30 cellular contexts compared by ENCODE assay signal in the genomic region with DNA sequence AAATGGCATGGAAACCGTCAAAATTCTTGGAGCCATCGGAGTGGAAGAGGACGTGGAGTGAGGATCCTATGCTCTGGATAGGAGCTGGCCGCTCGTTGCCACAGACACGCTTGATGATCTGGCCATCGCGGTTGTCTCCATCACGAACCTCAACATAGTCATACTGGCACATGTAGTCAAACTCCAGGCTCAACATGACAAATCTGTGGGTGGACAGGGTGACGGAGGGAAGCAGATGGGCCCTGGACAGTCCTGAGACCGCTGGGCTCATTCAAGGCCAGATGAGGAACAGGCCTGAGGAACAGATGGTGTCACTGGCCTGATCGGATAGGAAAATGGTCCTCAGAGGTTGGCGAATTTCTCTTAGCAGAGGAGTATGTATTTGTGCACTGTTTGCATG. TPM values are rescaled to one million over a fixed set of nuclear protein-coding genes. Genes with fewer than 3 reads are reported as not detected.
"Had no signal": no experiment of that assay in that cellular context is flagged by ENCODE, and none has a peak within 500 bp of the region (broad histone marks: within the 10 kb centered on the region; RNA-seq: fewer than 3 reads in every experiment).

No MANE protein-coding gene starts in this region.

- H3K4me1 ChIP-seq: neural progenitor cell, parathyroid adenoma, psoas muscle, right lobe of liver, sigmoid colon, spleen, stomach, thyroid gland, tibial nerve, upper lobe of left lung, vagina had no signal

- H2AFZ ChIP-seq: neural progenitor cell, parathyroid adenoma had no signal

- H3K36me3 ChIP-seq: ovary, right lobe of liver, sigmoid colon, spleen, stomach, thoracic aorta, thyroid gland, tibial nerve, upper lobe of left lung had no signal

- DNase-seq: naive B cell; naive thymus-derived CD8-positive, alpha-beta T cell; occipital lobe; ovary; psoas muscle; right cardiac atrium; right lobe of liver; sigmoid colon; spleen; stimulated activated CD4-positive, alpha-beta T cell treated with anti-CD3 and anti-CD28 coated beads, Interleukin-12 subunit alpha, Interleukin-12 subunit beta, amount 100 ng/mL, for 4 hours; stimulated activated CD4-positive, alpha-beta T cell treated with anti-CD3 and anti-CD28 coated beads, Interleukin-2, amount 100 ng/mL, for 24 hours; stimulated activated CD4-positive, alpha-beta T cell treated with anti-CD3 and anti-CD28 coated beads, Interleukin-2, amount 100 ng/mL, for 48 hours; stimulated activated CD4-positive, alpha-beta T cell treated with anti-CD3 and anti-CD28 coated beads, Interleukin-4, amount 100 ng/mL, for 24 hours; stimulated activated naive B cell treated with anti-CD40 and anti-IgM and Interleukin-4, amounts not matched to agents 10 μg/mL and 1 μg/mL and 100 μg/mL, for 72 hours; stimulated activated naive CD4-positive, alpha-beta T cell treated with Interleukin-2 at 50 U/mL for 16 hours; stomach; thyroid gland; trophoblast cell; upper lobe of left lung had no signal

- H3K9me3 ChIP-seq: ovary, psoas muscle, right lobe of liver, sigmoid colon, spleen, stomach, thoracic aorta, thyroid gland, tibial nerve, upper lobe of left lung, vagina had no signal

- H3K4me3 ChIP-seq: neural progenitor cell, ovary, psoas muscle, right lobe of liver, sigmoid colon, skin epidermis, smooth muscle cell, spleen, stomach, thoracic aorta, thyroid gland, tibial nerve, upper lobe of left lung, vagina had no signal

- H3K9me3 Mint-ChIP-seq: naive B cell; nephron; neural progenitor cell; stimulated activated effector memory CD8-positive, alpha-beta T cell treated with anti-CD3 and anti-CD28 coated beads, Interleukin-12 subunit alpha, Interleukin-12 subunit beta, amount 100 ng/mL, for 72 hours; stimulated activated naive B cell treated with anti-CD40 and anti-IgM and Interleukin-4, amounts not matched to agents 10 μg/mL and 1 μg/mL and 100 μg/mL, for 72 hours; stimulated activated naive CD8-positive, alpha-beta T cell treated with anti-CD3 and anti-CD28 coated beads, Interleukin-15, Interleukin-2, amounts not matched to agents 100 ng/mL and 50 ng/mL, for 24 hours had no signal

- H3K79me2 ChIP-seq: parathyroid adenoma had no signal

- H3K9ac ChIP-seq: neural progenitor cell, parathyroid adenoma had no signal

- H3K4me2 ChIP-seq: neural progenitor cell, smooth muscle cell had no signal

- H3K4me3 Mint-ChIP-seq: naive B cell; naive thymus-derived CD8-positive, alpha-beta T cell; nephron; neural progenitor cell; stimulated activated effector memory CD8-positive, alpha-beta T cell treated with anti-CD3 and anti-CD28 coated beads, Interleukin-12 subunit alpha, Interleukin-12 subunit beta, amount 100 ng/mL, for 72 hours; stimulated activated naive B cell treated with anti-CD40 and anti-IgM and Interleukin-4, amounts not matched to agents 10 μg/mL and 1 μg/mL and 100 μg/mL, for 72 hours; stimulated activated naive CD8-positive, alpha-beta T cell treated with anti-CD3 and anti-CD28 coated beads, Interleukin-15, Interleukin-2, amounts not matched to agents 100 ng/mL and 50 ng/mL, for 24 hours had no signal

- H3K27ac ChIP-seq: neural progenitor cell, ovary, parathyroid adenoma, psoas muscle, right lobe of liver, sigmoid colon, skin epidermis, spleen, stomach, thoracic aorta, thyroid gland, tibial nerve, upper lobe of left lung, vagina had no signal

- H3K4me1 Mint-ChIP-seq: naive B cell; nephron; stimulated activated effector memory CD8-positive, alpha-beta T cell treated with anti-CD3 and anti-CD28 coated beads, Interleukin-12 subunit alpha, Interleukin-12 subunit beta, amount 100 ng/mL, for 72 hours; stimulated activated naive B cell treated with anti-CD40 and anti-IgM and Interleukin-4, amounts not matched to agents 10 μg/mL and 1 μg/mL and 100 μg/mL, for 72 hours had no signal

- H3K36me3 Mint-ChIP-seq: naive B cell; naive thymus-derived CD8-positive, alpha-beta T cell; neural progenitor cell; stimulated activated effector memory CD8-positive, alpha-beta T cell treated with anti-CD3 and anti-CD28 coated beads, Interleukin-12 subunit alpha, Interleukin-12 subunit beta, amount 100 ng/mL, for 72 hours; stimulated activated naive B cell treated with anti-CD40 and anti-IgM and Interleukin-4, amounts not matched to agents 10 μg/mL and 1 μg/mL and 100 μg/mL, for 72 hours had no signal

- H3K27ac Mint-ChIP-seq: naive B cell; naive thymus-derived CD8-positive, alpha-beta T cell; nephron; neural progenitor cell; progenitor cell of endocrine pancreas; stimulated activated effector memory CD8-positive, alpha-beta T cell treated with anti-CD3 and anti-CD28 coated beads, Interleukin-12 subunit alpha, Interleukin-12 subunit beta, amount 100 ng/mL, for 72 hours; stimulated activated naive B cell treated with anti-CD40 and anti-IgM and Interleukin-4, amounts not matched to agents 10 μg/mL and 1 μg/mL and 100 μg/mL, for 72 hours; stimulated activated naive CD8-positive, alpha-beta T cell treated with anti-CD3 and anti-CD28 coated beads, Interleukin-15, Interleukin-2, amounts not matched to agents 100 ng/mL and 50 ng/mL, for 24 hours had no signal

- H3K27me3 ChIP-seq: neural progenitor cell, ovary, right lobe of liver, sigmoid colon, thyroid gland, tibial nerve, upper lobe of left lung, vagina had no signal

RNA-seq across cellular contexts. Expression of a gene that starts 51.3 kb away (rescaled TPM):
- polyA plus RNA-seq: smooth muscle cell had no signal

RNA-seq across cellular contexts. Expression of a gene that starts 54.8 kb away (rescaled TPM):
- total RNA-seq: naive thymus-derived CD8-positive, alpha-beta T cell had no signal
- polyA plus RNA-seq: naive thymus-derived CD8-positive, alpha-beta T cell had no signal
